Comparison of ENCODE assay signal across 1 cellular context in genomic region chr13:98721825-98722510, GRCh38.
TF ChIP-seq lines count a peak whose summit lies in the region.

No MANE protein-coding gene starts in this region.

TF ChIP-seq in GM23338, 12 proteins besides CTCF, POLR2A, EP300 and RAD21 (continued from another document):
- TF ChIP-seq ZNF462 (CRISPR knock-in tag; IDR thresholded peaks at IDR 0.05) = no peak
- TF ChIP-seq CREB1 (CRISPR knock-in tag; IDR thresholded peaks at IDR 0.05; ENCODE audit: low read depth) = no peak
- TF ChIP-seq NANOG (IDR thresholded peaks at IDR 0.05; ENCODE audit: borderline replicate concordance) = no peak
- TF ChIP-seq POLR2AphosphoS5 (IDR thresholded peaks at IDR 0.05; ENCODE audit: low read depth) = no peak
- TF ChIP-seq ETS1 (IDR thresholded peaks at IDR 0.05) = no peak
- no peak for TF ChIP-seq EZH2 (IDR thresholded peaks at IDR 0.05; ENCODE audit: low read depth, unreplicated experiment)
- no peak for TF ChIP-seq REST (IDR thresholded peaks at IDR 0.05; ENCODE audit: unreplicated experiment)
